Comparison of ENCODE assay signal across 1 cellular context in the genomic region with DNA sequence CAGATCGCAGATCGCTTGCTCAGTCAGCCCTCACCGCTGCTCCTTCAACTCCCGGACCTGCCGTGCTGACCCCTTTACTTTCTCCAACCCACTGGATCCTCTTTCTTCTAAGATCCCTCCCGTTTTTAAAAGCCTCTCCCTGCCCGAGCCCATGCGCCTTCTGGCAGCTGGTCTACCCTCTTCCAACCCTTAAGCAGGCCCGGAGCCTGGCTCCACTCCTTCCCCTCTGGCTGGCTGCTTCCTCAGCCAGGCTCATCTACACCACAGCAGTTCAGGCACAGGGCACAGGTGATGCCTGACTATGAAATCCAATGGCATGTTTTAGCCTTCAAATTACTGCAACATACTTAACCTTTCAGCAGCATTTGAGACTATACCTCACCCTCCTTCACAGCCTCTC.
TF ChIP-seq lines count a peak whose summit lies in the region.

No MANE protein-coding gene starts in this region.

TF ChIP-seq in WTC11, 78 proteins besides CTCF, POLR2A, EP300 and RAD21 (continued from another document):
- TF ChIP-seq, protein P1, sequence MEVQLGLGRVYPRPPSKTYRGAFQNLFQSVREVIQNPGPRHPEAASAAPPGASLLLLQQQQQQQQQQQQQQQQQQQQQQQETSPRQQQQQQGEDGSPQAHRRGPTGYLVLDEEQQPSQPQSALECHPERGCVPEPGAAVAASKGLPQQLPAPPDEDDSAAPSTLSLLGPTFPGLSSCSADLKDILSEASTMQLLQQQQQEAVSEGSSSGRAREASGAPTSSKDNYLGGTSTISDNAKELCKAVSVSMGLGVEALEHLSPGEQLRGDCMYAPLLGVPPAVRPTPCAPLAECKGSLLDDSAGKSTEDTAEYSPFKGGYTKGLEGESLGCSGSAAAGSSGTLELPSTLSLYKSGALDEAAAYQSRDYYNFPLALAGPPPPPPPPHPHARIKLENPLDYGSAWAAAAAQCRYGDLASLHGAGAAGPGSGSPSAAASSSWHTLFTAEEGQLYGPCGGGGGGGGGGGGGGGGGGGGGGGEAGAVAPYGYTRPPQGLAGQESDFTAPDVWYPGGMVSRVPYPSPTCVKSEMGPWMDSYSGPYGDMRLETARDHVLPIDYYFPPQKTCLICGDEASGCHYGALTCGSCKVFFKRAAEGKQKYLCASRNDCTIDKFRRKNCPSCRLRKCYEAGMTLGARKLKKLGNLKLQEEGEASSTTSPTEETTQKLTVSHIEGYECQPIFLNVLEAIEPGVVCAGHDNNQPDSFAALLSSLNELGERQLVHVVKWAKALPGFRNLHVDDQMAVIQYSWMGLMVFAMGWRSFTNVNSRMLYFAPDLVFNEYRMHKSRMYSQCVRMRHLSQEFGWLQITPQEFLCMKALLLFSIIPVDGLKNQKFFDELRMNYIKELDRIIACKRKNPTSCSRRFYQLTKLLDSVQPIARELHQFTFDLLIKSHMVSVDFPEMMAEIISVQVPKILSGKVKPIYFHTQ (CRISPR knock-in tag; IDR thresholded peaks at IDR 0.05) = no peak
- TF ChIP-seq FOXP1 (CRISPR knock-in tag; IDR thresholded peaks at IDR 0.05; ENCODE audit: borderline replicate concordance) = no peak
- no peak for TF ChIP-seq RELA (CRISPR knock-in tag; IDR thresholded peaks at IDR 0.05; ENCODE audit: borderline replicate concordance)
- TF ChIP-seq SOX15 (CRISPR knock-in tag; IDR thresholded peaks at IDR 0.05) = no peak
- no peak for TF ChIP-seq RORB (CRISPR knock-in tag; IDR thresholded peaks at IDR 0.05)
- no peak for TF ChIP-seq ZNF138 (CRISPR knock-in tag; conservative IDR thresholded peaks at IDR 0.05)
- TF ChIP-seq, protein P2, sequence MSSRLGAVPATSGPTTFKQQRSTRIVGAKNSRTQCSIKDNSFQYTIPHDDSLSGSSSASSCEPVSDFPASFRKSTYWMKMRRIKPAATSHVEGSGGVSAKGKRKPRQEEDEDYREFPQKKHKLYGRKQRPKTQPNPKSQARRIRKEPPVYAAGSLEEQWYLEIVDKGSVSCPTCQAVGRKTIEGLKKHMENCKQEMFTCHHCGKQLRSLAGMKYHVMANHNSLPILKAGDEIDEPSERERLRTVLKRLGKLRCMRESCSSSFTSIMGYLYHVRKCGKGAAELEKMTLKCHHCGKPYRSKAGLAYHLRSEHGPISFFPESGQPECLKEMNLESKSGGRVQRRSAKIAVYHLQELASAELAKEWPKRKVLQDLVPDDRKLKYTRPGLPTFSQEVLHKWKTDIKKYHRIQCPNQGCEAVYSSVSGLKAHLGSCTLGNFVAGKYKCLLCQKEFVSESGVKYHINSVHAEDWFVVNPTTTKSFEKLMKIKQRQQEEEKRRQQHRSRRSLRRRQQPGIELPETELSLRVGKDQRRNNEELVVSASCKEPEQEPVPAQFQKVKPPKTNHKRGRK (CRISPR knock-in tag; IDR thresholded peaks at IDR 0.05; ENCODE audit: borderline replicate concordance) = no peak
- TF ChIP-seq, protein P3, sequence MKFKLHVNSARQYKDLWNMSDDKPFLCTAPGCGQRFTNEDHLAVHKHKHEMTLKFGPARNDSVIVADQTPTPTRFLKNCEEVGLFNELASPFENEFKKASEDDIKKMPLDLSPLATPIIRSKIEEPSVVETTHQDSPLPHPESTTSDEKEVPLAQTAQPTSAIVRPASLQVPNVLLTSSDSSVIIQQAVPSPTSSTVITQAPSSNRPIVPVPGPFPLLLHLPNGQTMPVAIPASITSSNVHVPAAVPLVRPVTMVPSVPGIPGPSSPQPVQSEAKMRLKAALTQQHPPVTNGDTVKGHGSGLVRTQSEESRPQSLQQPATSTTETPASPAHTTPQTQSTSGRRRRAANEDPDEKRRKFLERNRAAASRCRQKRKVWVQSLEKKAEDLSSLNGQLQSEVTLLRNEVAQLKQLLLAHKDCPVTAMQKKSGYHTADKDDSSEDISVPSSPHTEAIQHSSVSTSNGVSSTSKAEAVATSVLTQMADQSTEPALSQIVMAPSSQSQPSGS (CRISPR knock-in tag; IDR thresholded peaks at IDR 0.05; ENCODE audit: borderline replicate concordance, low read depth) = no peak
- TF ChIP-seq, protein P4, sequence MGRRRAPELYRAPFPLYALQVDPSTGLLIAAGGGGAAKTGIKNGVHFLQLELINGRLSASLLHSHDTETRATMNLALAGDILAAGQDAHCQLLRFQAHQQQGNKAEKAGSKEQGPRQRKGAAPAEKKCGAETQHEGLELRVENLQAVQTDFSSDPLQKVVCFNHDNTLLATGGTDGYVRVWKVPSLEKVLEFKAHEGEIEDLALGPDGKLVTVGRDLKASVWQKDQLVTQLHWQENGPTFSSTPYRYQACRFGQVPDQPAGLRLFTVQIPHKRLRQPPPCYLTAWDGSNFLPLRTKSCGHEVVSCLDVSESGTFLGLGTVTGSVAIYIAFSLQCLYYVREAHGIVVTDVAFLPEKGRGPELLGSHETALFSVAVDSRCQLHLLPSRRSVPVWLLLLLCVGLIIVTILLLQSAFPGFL (CRISPR knock-in tag; IDR thresholded peaks at IDR 0.05; ENCODE audit: borderline replicate concordance) = no peak
